8 cellular contexts compared by ENCODE assay signal in genomic region chr1:25799346-25799720, GRCh38. TPM values are rescaled to one million over a fixed set of nuclear protein-coding genes. Genes with fewer than 3 reads are reported as not detected.
DNase-seq lines count a peak whose midpoint lies in the region; ATAC-seq and TF ChIP-seq lines count a peak whose summit lies in the region.

No MANE protein-coding gene starts in this region.

- POLR2A ChIA-PET in HEK293T (lab: Yijun Ruan, JAX): interaction anchor here (1.4 to 2.3 kb wide), 3 partner anchors 10 to 294 kb away, joined by 3 to 14 read pairs (median 3); no protein-coding TSS in a partner anchor

- no peaks in the 10 kb centered on the region for H3K9me3 Mint-ChIP-seq in activated CD4-positive, alpha-beta T cell treated with anti-CD3 and anti-CD28 coated beads, Interleukin-2, amount 10 ng/mL, durations not matched to agents 24 days and 14 days
- no peaks in the 10 kb centered on the region for H3K9me3 Mint-ChIP-seq in activated naive CD8-positive, alpha-beta T cell treated with anti-CD3 and anti-CD28 coated beads, Interleukin-2, amount 50 U/mL, for 24 hours

- H3K4me1 ChIP-seq in left lung: peaks cover 11 to 63% of the 10 kb centered on the region in 2 donors

- H3K4me1 Mint-ChIP-seq in activated CD4-positive, alpha-beta T cell treated with anti-CD3 and anti-CD28 coated beads, Interleukin-2, amount 10 ng/mL, durations not matched to agents 24 days and 14 days: peaks cover 38% of the 10 kb centered on the region
- peaks cover 64% of the 10 kb centered on the region for H3K4me1 Mint-ChIP-seq in activated naive CD8-positive, alpha-beta T cell treated with anti-CD3 and anti-CD28 coated beads, Interleukin-2, amount 50 U/mL, for 24 hours

- no peaks in the 10 kb centered on the region for H3K36me3 Mint-ChIP-seq in activated CD4-positive, alpha-beta T cell treated with anti-CD3 and anti-CD28 coated beads, Interleukin-2, amount 10 ng/mL, durations not matched to agents 24 days and 14 days (ENCODE audit: low read depth)
- H3K36me3 Mint-ChIP-seq in activated naive CD8-positive, alpha-beta T cell treated with anti-CD3 and anti-CD28 coated beads, Interleukin-2, amount 50 U/mL, for 24 hours (ENCODE audit: low read depth): no peaks in the 10 kb centered on the region

- intact Hi-C loops in activated CD4-positive, alpha-beta T cell treated with anti-CD3 and anti-CD28 coated beads, Interleukin-2, amount 10 ng/mL, durations not matched to agents 24 days and 14 days (cut with micrococcal nuclease): loop anchor here (5.0 kb wide), 1 partner anchor 122 kb away; no protein-coding TSS in a partner anchor
- intact Hi-C loops in left lung (cut with DNase I): loop anchor here in 1 of 2 donors (5.0 kb wide), 1 partner anchor 192 kb away; no protein-coding TSS in a partner anchor

- H3K27ac Mint-ChIP-seq in activated CD4-positive, alpha-beta T cell treated with anti-CD3 and anti-CD28 coated beads, Interleukin-2, amount 10 ng/mL, durations not matched to agents 24 days and 14 days: no peak overlapping the region
- H3K27ac Mint-ChIP-seq in activated naive CD8-positive, alpha-beta T cell treated with anti-CD3 and anti-CD28 coated beads, Interleukin-2, amount 50 U/mL, for 24 hours: no peak overlapping the region

- no peaks in the 10 kb centered on the region for H3K9me3 ChIP-seq in left lung

- ATAC-seq in activated naive CD8-positive, alpha-beta T cell treated with anti-CD3 and anti-CD28 coated beads, Interleukin-2, amount 50 U/mL, for 24 hours: no peak
- no peak for ATAC-seq in left lung
- no peak for ATAC-seq in HG03432 (IDR thresholded peaks at IDR 0.05; ENCODE audit: unreplicated experiment)

- no peaks in the 10 kb centered on the region for H3K36me3 ChIP-seq in left lung

- TF ChIP-seq CTCF in left lung (IDR thresholded peaks at IDR 0.05): no peak

- no peaks in the 10 kb centered on the region for H3K27me3 ChIP-seq in left lung

- H3K27me3 Mint-ChIP-seq in activated CD4-positive, alpha-beta T cell treated with anti-CD3 and anti-CD28 coated beads, Interleukin-2, amount 10 ng/mL, durations not matched to agents 24 days and 14 days: peaks cover 29% of the 10 kb centered on the region
- H3K27me3 Mint-ChIP-seq in activated naive CD8-positive, alpha-beta T cell treated with anti-CD3 and anti-CD28 coated beads, Interleukin-2, amount 50 U/mL, for 24 hours: peaks cover 3% of the 10 kb centered on the region

- DNase-seq in activated CD4-positive, alpha-beta T cell treated with anti-CD3 and anti-CD28 coated beads, Interleukin-2, amount 10 ng/mL, durations not matched to agents 24 days and 14 days: no peak
- DNase-seq in activated CD4-positive, alpha-beta T cell treated with anti-CD3 and anti-CD28 coated beads for 1 hour: no peak
- no peak for DNase-seq in activated naive CD8-positive, alpha-beta T cell treated with anti-CD3 and anti-CD28 coated beads, Interleukin-2, amount 50 U/mL, for 24 hours
- DNase-seq in left lung: no peak
- peak in 1 of 49 donors; percentile 79 for DNase-seq in substantia nigra (lab: John Stamatoyannopoulos, UW)
- DNase-seq in HEK293T (ENCODE audit: extremely low spot score): no peak
- no peak for DNase-seq in HK-2 (ENCODE audit: unreplicated experiment)

- CTCF ChIA-PET in HEK293T (lab: Yijun Ruan, JAX): no interaction called here

- H3K4me3 ChIP-seq in left lung: peak overlapping the region in 1 of 2 donors; percentile 49

- peak overlapping the region; percentile 62 for H3K4me3 Mint-ChIP-seq in activated CD4-positive, alpha-beta T cell treated with anti-CD3 and anti-CD28 coated beads, Interleukin-2, amount 10 ng/mL, durations not matched to agents 24 days and 14 days
- H3K4me3 Mint-ChIP-seq in activated naive CD8-positive, alpha-beta T cell treated with anti-CD3 and anti-CD28 coated beads, Interleukin-2, amount 50 U/mL, for 24 hours: peak overlapping the region; percentile 65

- H3K27ac ChIP-seq in left lung: peak overlapping the region; percentile 60 to 79
- H3K27ac ChIP-seq in substantia nigra (ENCODE audit: low read depth, low read length, poor library complexity, severe bottlenecking): peak overlapping the region; percentile 80

TF ChIP-seq in HEK293T, 16 proteins besides CTCF, POLR2A, EP300 and RAD21:
- TF ChIP-seq PKNOX1 (IDR thresholded peaks at IDR 0.05): no peak
- TF ChIP-seq NFRKB (IDR thresholded peaks at IDR 0.05): no peak
- TF ChIP-seq FOXA1 (IDR thresholded peaks at IDR 0.05): no peak
- TF ChIP-seq SUZ12 (IDR thresholded peaks at IDR 0.05): no peak
- no peak for TF ChIP-seq CTBP1 (IDR thresholded peaks at IDR 0.05; ENCODE audit: borderline replicate concordance)
- TF ChIP-seq FOXK2 (IDR thresholded peaks at IDR 0.05): no peak

RNA-seq across cellular contexts. Expression of gene SELENON, which starts 0.7 kb away (rescaled TPM):
- 8.2 and 9.9 TPM in 2 replicates for total RNA-seq in activated CD4-positive, alpha-beta T cell treated with anti-CD3 and anti-CD28 coated beads, Interleukin-2, amount 10 ng/mL, durations not matched to agents 24 days and 14 days
- 10 to 100 TPM; 86.2 to 94.7 TPM for total RNA-seq in left lung

RNA-seq across cellular contexts. Expression of gene MTFR1L, which starts 20.4 kb away (rescaled TPM):
- total RNA-seq in activated CD4-positive, alpha-beta T cell treated with anti-CD3 and anti-CD28 coated beads, Interleukin-2, amount 10 ng/mL, durations not matched to agents 24 days and 14 days: 30.0 and 31.9 TPM in 2 replicates
- 10 to 100 TPM; 44.5 to 45.0 TPM for total RNA-seq in left lung

RNA-seq across cellular contexts. Expression of gene AUNIP, which starts 59.9 kb away (rescaled TPM):
- total RNA-seq in activated CD4-positive, alpha-beta T cell treated with anti-CD3 and anti-CD28 coated beads, Interleukin-2, amount 10 ng/mL, durations not matched to agents 24 days and 14 days: 12.0 and 13.9 TPM in 2 replicates
- 1 to 10 TPM in 1 of 2 donors, under 1 TPM in 1; 0.97 to 1.2 TPM for total RNA-seq in left lung
